Comparison of ENCODE assay signal across 10 cellular contexts in the genomic region with DNA sequence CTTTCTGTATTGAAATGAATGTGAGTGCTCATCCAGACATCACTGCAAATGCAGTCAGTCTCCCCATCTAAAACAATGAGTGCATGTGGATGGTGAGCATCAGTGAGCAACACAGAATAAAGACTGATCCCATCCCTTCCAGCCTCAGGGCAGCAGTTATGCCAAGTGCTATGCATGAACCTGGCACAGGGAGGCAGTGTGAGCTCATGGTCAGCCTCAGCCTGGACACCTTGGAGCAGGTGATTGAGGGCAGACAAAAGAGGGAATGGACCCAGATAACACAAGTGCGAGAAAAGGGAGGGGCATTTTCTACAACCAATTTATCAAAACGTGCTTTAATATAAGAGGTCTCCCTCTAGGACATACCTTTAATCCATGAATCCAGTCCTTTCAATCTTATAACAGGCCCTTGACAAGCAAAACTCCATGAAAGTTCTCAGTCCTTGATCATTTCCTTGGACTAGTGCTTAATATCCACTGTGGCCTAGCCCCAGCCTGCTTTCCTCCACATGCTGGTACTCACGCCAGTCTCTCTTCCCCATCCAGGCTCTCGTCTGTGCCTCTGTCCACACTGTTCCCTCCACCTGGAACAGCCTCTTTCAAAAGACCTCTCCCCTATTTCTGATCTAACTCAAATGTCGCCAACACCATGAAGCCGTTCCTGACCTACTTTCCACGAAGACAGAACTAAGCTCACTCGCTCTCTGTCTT. TPM values are rescaled to one million over a fixed set of nuclear protein-coding genes. Genes with fewer than 3 reads are reported as not detected.
DNase-seq lines count a peak whose midpoint lies in the region; ATAC-seq and TF ChIP-seq lines count a peak whose summit lies in the region.
"Had no signal": no experiment of that assay in that cellular context is flagged by ENCODE, and none has a peak within 500 bp of the region (broad histone marks: within the 10 kb centered on the region; RNA-seq: fewer than 3 reads in every experiment).

No MANE protein-coding gene starts in this region.

- H3K36me3 ChIP-seq in RWPE2 (ENCODE audit: low read depth) (no peaks in the 10 kb centered on the region), stomach (no peaks in the 10 kb centered on the region)
- H3K36me3 ChIP-seq: thoracic aorta had no signal

- H3K4me3 ChIP-seq in RWPE2 (ENCODE audit: severe bottlenecking), result no peak overlapping the region
- no peak overlapping the region for H3K4me3 ChIP-seq in stomach
- H3K4me3 ChIP-seq: SK-N-MC, thoracic aorta had no signal

- TF ChIP-seq EP300 in stomach (IDR thresholded peaks at IDR 0.05), result no peak

- H3K4me1 ChIP-seq in RWPE2 (ENCODE audit: insufficient read depth, poor library complexity, severe bottlenecking) (no peaks in the 10 kb centered on the region), stomach (peaks cover 0 to 3% (median 0%) of the 10 kb centered on the region in 4 donors)

- no peaks in the 10 kb centered on the region for H3K9me3 ChIP-seq in RWPE2 (ENCODE audit: severe bottlenecking)
- H3K9me3 ChIP-seq in stomach, result no peaks in the 10 kb centered on the region
- H3K9me3 ChIP-seq: thoracic aorta had no signal

- H3K27ac ChIP-seq in RWPE2 (ENCODE audit: poor library complexity, severe bottlenecking), result no peak overlapping the region
- no peak overlapping the region for H3K27ac ChIP-seq in stomach
- H3K27ac ChIP-seq: SK-N-MC, thoracic aorta had no signal

- TF ChIP-seq CTCF in RWPE2 (IDR thresholded peaks at IDR 0.05; ENCODE audit: poor library complexity, severe bottlenecking) (peak; percentile 26), stomach (IDR thresholded peaks at IDR 0.05) (peak in 5 of 7 experiments; percentile 42 to 82 (median 75))

- WGBS in stomach, 5 donors, result 71 to 75% (median 74%) methylated on average over 8 of the region's 8 CpGs

- no peak for TF ChIP-seq POLR2A in stomach (IDR thresholded peaks at IDR 0.05)

- intact Hi-C loops in left cardiac atrium (cut with DNase I), result loop anchor here (1.0 to 5.0 kb wide), 3 partner anchors 117 to 289 kb away; no protein-coding TSS in a partner anchor
- intact Hi-C loops in stomach (cut with DNase I; ENCODE audit: low total_unique reads), result no loop called here

- DNase-seq in NCI-H1105 treated with DMSO at 0.1 percent for 48 hours (lab: John Stamatoyannopoulos, UW) (peak; percentile 2), NCI-H1105 (lab: John Stamatoyannopoulos, UW) (no peak), RWPE2 (ENCODE audit: low spot score) (no peak), left cardiac atrium (peak; percentile 33), stomach (peak; percentile 57), NCI-H2107 treated with DMSO at 0.1 percent for 48 hours (lab: John Stamatoyannopoulos, UW; ENCODE audit: unreplicated experiment) (no peak), NCI-H446 treated with DMSO at 0.1 percent for 48 hours (lab: John Stamatoyannopoulos, UW) (no peak), NCI-H1930 (lab: John Stamatoyannopoulos, UW) (no peak)

- ATAC-seq in RWPE2 (ENCODE audit: low read depth) (peak; percentile 66), left cardiac atrium (peak; percentile 88 to 89)

- no peaks in the 10 kb centered on the region for H3K27me3 ChIP-seq in RWPE2 (ENCODE audit: insufficient read depth, poor library complexity, severe bottlenecking)
- H3K27me3 ChIP-seq in stomach, result peaks cover 0 to 10% (median 0%) of the 10 kb centered on the region in 3 donors

RNA-seq across cellular contexts. Expression of gene LRRC55, which starts 50.5 kb away (rescaled TPM):
- total RNA-seq in left cardiac atrium (under 1 TPM in 1 of 2 donors, not detected in 1; 0.12 TPM), stomach (under 1 TPM in 1 of 5 donors, not detected in 4; 0.73 TPM)
- polyA plus RNA-seq in stomach, result under 1 TPM in 1 of 3 donors, not detected in 2; 0.08 TPM
- total RNA-seq: thoracic aorta had no signal

Comparison
In these comparisons a context has a peak if more than half of its experiments do, and no peak if none do; other contexts are left out.
1. DNase-seq: peak in NCI-H1105 treated with DMSO at 0.1 percent for 48 hours (single experiment), left cardiac atrium (single experiment) and stomach (single experiment); none in NCI-H1105 (single experiment), RWPE2 (single experiment), NCI-H2107 treated with DMSO at 0.1 percent for 48 hours (single experiment), NCI-H446 treated with DMSO at 0.1 percent for 48 hours (single experiment) and NCI-H1930 (0 of 2).